16 cellular contexts compared by ENCODE assay signal in the genomic region with DNA sequence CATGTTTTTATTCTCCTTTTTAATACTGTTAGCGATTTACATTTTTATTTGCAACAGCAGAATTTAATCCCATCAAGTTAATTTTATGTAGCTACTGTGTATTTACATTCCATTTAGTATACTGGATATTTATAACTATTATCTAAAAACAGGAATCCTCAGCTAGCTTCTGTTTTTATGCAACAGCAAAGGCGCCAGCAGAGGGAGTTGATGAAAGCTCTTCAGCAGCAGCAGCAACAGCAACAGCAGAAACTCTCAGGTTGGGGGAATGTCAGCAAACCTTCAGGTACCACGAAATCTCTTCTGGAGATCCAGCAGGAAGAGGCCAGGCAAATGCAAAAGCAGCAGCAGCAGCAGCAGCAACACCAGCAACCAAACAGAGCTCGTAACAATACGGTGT. TPM values are rescaled to one million over a fixed set of nuclear protein-coding genes. Genes with fewer than 3 reads are reported as not detected.
DNase-seq lines count a peak whose midpoint lies in the region; ATAC-seq and TF ChIP-seq lines count a peak whose summit lies in the region.
"Had no signal": no experiment of that assay in that cellular context is flagged by ENCODE, and none has a peak within 500 bp of the region (broad histone marks: within the 10 kb centered on the region; RNA-seq: fewer than 3 reads in every experiment).

No MANE protein-coding gene starts in this region.

- peaks cover 60% of the 10 kb centered on the region for H3K36me3 Mint-ChIP-seq in CD4-positive, CD25-positive, alpha-beta regulatory T cell

- no peak overlapping the region for H3K9ac ChIP-seq in parathyroid adenoma

- peaks cover 79% of the 10 kb centered on the region for H3K36me3 ChIP-seq in CD4-positive, CD25-positive, alpha-beta regulatory T cell (ENCODE audit: control insufficient read depth, insufficient read depth, low read length)
- H3K36me3 ChIP-seq in parathyroid adenoma (ENCODE audit: control insufficient read depth, insufficient read depth, low read length): no peaks in the 10 kb centered on the region

- H3K9me3 ChIP-seq in CD4-positive, CD25-positive, alpha-beta regulatory T cell (ENCODE audit: control insufficient read depth in 2 of 2, low read length in 2 of 2): no peaks in the 10 kb centered on the region
- H3K9me3 ChIP-seq in parathyroid adenoma (ENCODE audit: control insufficient read depth, low read length): no peaks in the 10 kb centered on the region
- H3K9me3 ChIP-seq: HAP-1, transverse colon had no signal

- DNase-seq in CD4-positive, CD25-positive, alpha-beta regulatory T cell: peak in 1 of 3 donors; percentile 18
- peak; percentile 14 for DNase-seq in NAMALWA (ENCODE audit: low spot score)
- no peak for DNase-seq in fibroblast of pulmonary artery (ENCODE audit: low read depth)
- DNase-seq in NCI-H1417 (lab: John Stamatoyannopoulos, UW): no peak
- no peak for DNase-seq in A172 (ENCODE audit: low spot score)
- DNase-seq in omental fat pad (ENCODE audit: low spot score): no peak
- DNase-seq: activated CD4-positive, CD25-positive, alpha-beta regulatory T cell; NCI-H1436 treated with DMSO at 0.1 percent for 48 hours; NCI-H446 treated with DMSO at 0.1 percent for 48 hours; stimulated activated CD4-positive, alpha-beta T cell treated with anti-CD3 and anti-CD28 coated beads, Interleukin-1b, Interleukin-23, amount 100 ng/mL, for 48 hours; transverse colon had no signal

- no peaks in the 10 kb centered on the region for H3K27me3 Mint-ChIP-seq in CD4-positive, CD25-positive, alpha-beta regulatory T cell
- H3K27me3 Mint-ChIP-seq: activated naive CD8-positive, alpha-beta T cell; central memory CD8-positive, alpha-beta T cell had no signal

- H3K27ac Mint-ChIP-seq in CD4-positive, CD25-positive, alpha-beta regulatory T cell: peak overlapping the region in 2 of 3 donors; percentile 46 to 87
- H3K27ac Mint-ChIP-seq: activated naive CD8-positive, alpha-beta T cell had no signal

- peaks cover 11% of the 10 kb centered on the region for H3K4me1 ChIP-seq in CD4-positive, CD25-positive, alpha-beta regulatory T cell (ENCODE audit: control insufficient read depth, insufficient read depth, low read length, poor library complexity, severe bottlenecking)
- peaks cover 13% of the 10 kb centered on the region for H3K4me1 ChIP-seq in parathyroid adenoma
- H3K4me1 ChIP-seq: HAP-1 had no signal

- H2AFZ ChIP-seq in parathyroid adenoma: no peak overlapping the region

- H3K79me2 ChIP-seq in parathyroid adenoma: peaks cover 3% of the 10 kb centered on the region

- no peak overlapping the region for H3K4me3 ChIP-seq in CD4-positive, CD25-positive, alpha-beta regulatory T cell (ENCODE audit: low read depth, low read length)
- H3K4me3 ChIP-seq in fibroblast of pulmonary artery (replicated peaks; ENCODE audit: low read depth, low read length) (no peak overlapping the region), parathyroid adenoma (ENCODE audit: low read depth, low read length) (no peak overlapping the region)
- H3K4me3 ChIP-seq: HAP-1, K562, transverse colon had no signal

- H3K4me3 Mint-ChIP-seq in CD4-positive, CD25-positive, alpha-beta regulatory T cell: no peak overlapping the region
- H3K4me3 Mint-ChIP-seq: activated naive CD8-positive, alpha-beta T cell; central memory CD8-positive, alpha-beta T cell had no signal

- H3K27me3 ChIP-seq in CD4-positive, CD25-positive, alpha-beta regulatory T cell (ENCODE audit: control insufficient read depth, insufficient read depth, low read length): no peaks in the 10 kb centered on the region
- H3K27me3 ChIP-seq in parathyroid adenoma (ENCODE audit: control insufficient read depth, insufficient read depth, low read length): no peaks in the 10 kb centered on the region
- H3K27me3 ChIP-seq: transverse colon had no signal

- H3K4me1 Mint-ChIP-seq in CD4-positive, CD25-positive, alpha-beta regulatory T cell: peaks cover under 1 to 23% (median 13%) of the 10 kb centered on the region in 4 donors

- H3K27ac ChIP-seq in CD4-positive, CD25-positive, alpha-beta regulatory T cell (ENCODE audit: insufficient read depth, low read length, poor library complexity, severe bottlenecking): no peak overlapping the region
- H3K27ac ChIP-seq in parathyroid adenoma: no peak overlapping the region
- H3K27ac ChIP-seq: transverse colon had no signal

- ATAC-seq in CD4-positive, CD25-positive, alpha-beta regulatory T cell (ENCODE audit: low read depth in 2 of 2): no peak
- no peak for ATAC-seq in omental fat pad (ENCODE audit: low FRiP score)
- ATAC-seq: K562 had no signal

- no peak overlapping the region for H3K4me2 ChIP-seq in parathyroid adenoma (ENCODE audit: low read length)

- TF ChIP-seq CTCF in fibroblast of pulmonary artery (IDR thresholded peaks at IDR 0.05; ENCODE audit: low read length, missing control alignments) (peak; percentile 9), parathyroid adenoma (IDR thresholded peaks at IDR 0.05) (peak; percentile 30), omental fat pad (IDR thresholded peaks at IDR 0.05) (no peak)

- H3K9me3 Mint-ChIP-seq in CD4-positive, CD25-positive, alpha-beta regulatory T cell: no peaks in the 10 kb centered on the region
- H3K9me3 Mint-ChIP-seq: central memory CD8-positive, alpha-beta T cell had no signal

RNA-seq across cellular contexts. Expression of a gene that starts 26.2 kb away (rescaled TPM):
- 1.3 TPM for total RNA-seq in CD4-positive, CD25-positive, alpha-beta regulatory T cell
- polyA plus RNA-seq in CD4-positive, CD25-positive, alpha-beta regulatory T cell: under 1 TPM in 2 of 4 donors, not detected in 2; 0.10 to 0.15 TPM
- total RNA-seq in A172 (2014; rRNA removed; shearing (Covaris generic)): 0.17 and 0.86 TPM in 2 replicates
- total RNA-seq in omental fat pad: under 1 TPM; 0.24 to 0.79 (median 0.40) TPM

Comparison
In these comparisons a context has a peak if more than half of its experiments do, and no peak if none do; other contexts are left out.
1. CTCF ChIP-seq: peak in fibroblast of pulmonary artery (single experiment) and parathyroid adenoma (single experiment); none in omental fat pad (0 of 3).